In the genomic region with DNA sequence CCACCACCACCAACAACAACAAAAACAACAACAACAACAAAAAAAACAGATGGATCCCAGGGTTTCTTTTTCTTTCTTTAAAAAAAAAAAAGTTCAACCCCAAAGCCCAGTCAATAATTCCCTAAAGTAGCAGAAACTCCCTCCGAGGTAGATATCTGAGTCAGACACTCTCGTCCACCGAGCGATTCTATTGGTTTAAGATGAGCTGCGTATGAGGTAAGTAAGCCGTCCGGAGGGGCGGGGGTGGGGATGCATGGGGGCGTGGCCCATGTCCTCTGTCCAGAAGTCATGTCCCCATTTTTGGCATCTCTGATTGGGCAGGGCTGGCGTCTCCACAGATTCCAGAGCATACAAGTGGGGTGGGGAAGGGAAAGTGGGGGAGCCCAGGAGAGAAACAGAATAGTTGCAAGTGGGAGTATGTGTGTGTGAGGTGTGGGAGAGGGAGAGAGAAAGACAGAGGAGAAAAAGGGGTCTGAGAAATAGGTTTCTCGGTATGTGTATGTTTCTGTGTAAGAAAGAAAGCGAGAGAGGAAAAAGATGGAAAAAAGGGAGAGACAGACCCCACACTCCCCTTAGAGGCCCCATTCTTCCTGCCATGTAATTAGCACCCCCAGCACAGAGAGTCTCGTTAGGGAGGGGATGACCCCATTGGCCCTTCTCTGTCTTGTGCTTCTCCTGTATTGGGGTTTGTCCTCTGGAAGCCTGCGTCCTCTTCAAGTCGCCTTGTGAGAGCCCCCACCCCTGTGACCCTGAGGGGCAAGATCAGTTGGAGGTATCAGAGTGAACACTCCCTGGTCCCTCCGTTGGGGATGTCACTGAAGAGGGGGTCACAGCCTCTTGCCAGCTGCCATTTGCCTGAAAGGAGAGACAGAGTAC, we compare ENCODE assay signal across 8 cellular contexts. TPM values are rescaled to one million over a fixed set of nuclear protein-coding genes. Genes with fewer than 3 reads are reported as not detected.
DNase-seq lines count a peak whose midpoint lies in the region; ATAC-seq and TF ChIP-seq lines count a peak whose summit lies in the region.
"Not testable (repeated sequence)": the region's sequence is repeated elsewhere in the genome, so short reads cannot be mapped to it uniquely, and the experiment has no call there.

No MANE protein-coding gene starts in this region.

- peak overlapping the region; percentile 98 for H3K27ac ChIP-seq in left ventricle myocardium inferior (replicated peaks)

- H3K36me3 ChIP-seq in BJ (ENCODE audit: control insufficient read depth, insufficient read depth, low read length) (peaks cover 16% of the 10 kb centered on the region), left ventricle myocardium inferior (peaks cover 32% of the 10 kb centered on the region)

- peak overlapping the region; percentile 75 for H3K4me3 Mint-ChIP-seq in nephron progenitor cell

- not testable (repeated sequence) for H3K27me3 ChIP-seq in BJ (ENCODE audit: control insufficient read depth, insufficient read depth, low read length); left ventricle myocardium inferior (ENCODE audit: low read depth)

- H3K4me1 Mint-ChIP-seq in nephron progenitor cell = peaks cover 57% of the 10 kb centered on the region

- TF ChIP-seq CTCF in BJ (IDR thresholded peaks at IDR 0.05; ENCODE audit: insufficient read depth, low read depth, low read length); choroid plexus epithelial cell (conservative IDR thresholded peaks at IDR 0.05; ENCODE audit: low read depth, low read length); left ventricle myocardium inferior (IDR thresholded peaks at IDR 0.05; ENCODE audit: borderline replicate concordance); nephron progenitor cell (IDR thresholded peaks at IDR 0.05): not testable (repeated sequence)

- peaks cover 91% of the 10 kb centered on the region for H3K4me1 ChIP-seq in left ventricle myocardium inferior

- intact Hi-C loops in left ventricle myocardium inferior (cut with micrococcal nuclease) = not testable (repeated sequence)

- ATAC-seq in HG03442 (IDR thresholded peaks at IDR 0.05; ENCODE audit: unreplicated experiment) = peak; percentile 30

- DNase-seq in BJ (ENCODE audit: low read depth) (peak; percentile 62), SK-N-DZ (ENCODE audit: low spot score) (peak; percentile 47), activated T-cell treated with anti-CD3 and anti-CD28 coated beads for 48 hours (ENCODE audit: low read depth) (peak; percentile 52), choroid plexus epithelial cell (ENCODE audit: low read depth) (peak; percentile 91), left ventricle myocardium inferior (peak; percentile 90), nephron progenitor cell (peak; percentile 63)
- peak; percentile 36 to 39 for DNase-seq in stimulated activated CD8-positive, alpha-beta memory T cell treated with anti-CD3 and anti-CD28 coated beads, Interleukin-7, amount 100 ng/mL, for 4 hours (ENCODE audit: low read depth in 2 of 2)

- not testable (repeated sequence) for H3K9me3 Mint-ChIP-seq in nephron progenitor cell

- peaks cover 33% of the 10 kb centered on the region for H3K36me3 Mint-ChIP-seq in nephron progenitor cell (ENCODE audit: low read depth)

- not testable (repeated sequence) for H3K9me3 ChIP-seq in left ventricle myocardium inferior (replicated peaks)

- CTCF ChIA-PET in BJ (lab: Yijun Ruan, JAX) = not testable (repeated sequence)

- peak overlapping the region; percentile 95 for H3K27ac Mint-ChIP-seq in nephron progenitor cell

- not testable (repeated sequence) for H3K4me3 ChIP-seq in BJ (ENCODE audit: low read depth, low read length); choroid plexus epithelial cell (ENCODE audit: low read depth, low read length)
- peak overlapping the region; percentile 11 for H3K4me3 ChIP-seq in left ventricle myocardium inferior

- POLR2A ChIA-PET in BJ (lab: Charles Lee) = not testable (repeated sequence)

- H3K27me3 Mint-ChIP-seq in nephron progenitor cell (ENCODE audit: low read depth, poor library complexity) = not testable (repeated sequence)

RNA-seq across cellular contexts. Expression of gene AGER, which starts 1.8 kb away (rescaled TPM):
- polyA plus RNA-seq in BJ (2011; rRNA removed) = 2.4 and 2.6 TPM in 2 replicates
- 0.36 and 1.00 TPM in 2 replicates for polyA minus RNA-seq in BJ (2011; rRNA and poly(A)+ RNA removed)
- 0.28 and 2.2 TPM in 2 replicates for polyA plus RNA-seq in SK-N-DZ (2014; cell fraction: cytosol; rRNA removed)
- polyA plus RNA-seq in SK-N-DZ (2014; cell fraction: nucleus; rRNA removed) = 25.3 and 45.2 TPM in 2 replicates
- total RNA-seq in left ventricle myocardium inferior = 1.8 TPM

RNA-seq across cellular contexts. Expression of gene PBX2, which starts 4.1 kb away (rescaled TPM):
- polyA plus RNA-seq in BJ (2011; rRNA removed) = 59.5 and 73.5 TPM in 2 replicates
- 19.9 and 41.0 TPM in 2 replicates for polyA minus RNA-seq in BJ (2011; rRNA and poly(A)+ RNA removed)
- polyA plus RNA-seq in SK-N-DZ (2014; cell fraction: cytosol; rRNA removed) = 19.1 and 24.9 TPM in 2 replicates
- 48.8 and 75.6 TPM in 2 replicates for polyA plus RNA-seq in SK-N-DZ (2014; cell fraction: nucleus; rRNA removed)
- 36.5 TPM for total RNA-seq in left ventricle myocardium inferior

RNA-seq across cellular contexts. Expression of gene GPSM3, which starts 6.6 kb away (rescaled TPM):
- polyA plus RNA-seq in BJ (2011; rRNA removed) = 9.8 and 13.3 TPM in 2 replicates
- 6.9 and 8.3 TPM in 2 replicates for polyA minus RNA-seq in BJ (2011; rRNA and poly(A)+ RNA removed)
- 1.3 and 2.4 TPM in 2 replicates for polyA plus RNA-seq in SK-N-DZ (2014; cell fraction: cytosol; rRNA removed)
- polyA plus RNA-seq in SK-N-DZ (2014; cell fraction: nucleus; rRNA removed) = 0.44 and 2.2 TPM in 2 replicates
- 5.0 TPM for total RNA-seq in left ventricle myocardium inferior

RNA-seq across cellular contexts. Expression of gene RNF5, which starts 7.7 kb away (rescaled TPM):
- 40.2 and 44.4 TPM in 2 replicates for polyA plus RNA-seq in BJ (2011; rRNA removed)
- 16.2 and 22.9 TPM in 2 replicates for polyA minus RNA-seq in BJ (2011; rRNA and poly(A)+ RNA removed)
- 164 and 224 TPM in 2 replicates for polyA plus RNA-seq in SK-N-DZ (2014; cell fraction: cytosol; rRNA removed)
- 109 and 119 TPM in 2 replicates for polyA plus RNA-seq in SK-N-DZ (2014; cell fraction: nucleus; rRNA removed)
- 76.0 TPM for total RNA-seq in left ventricle myocardium inferior

RNA-seq across cellular contexts. Expression of gene AGPAT1, which starts 10.0 kb away (rescaled TPM):
- polyA plus RNA-seq in BJ (2011; rRNA removed) = 117 and 158 TPM in 2 replicates
- 114 and 212 TPM in 2 replicates for polyA minus RNA-seq in BJ (2011; rRNA and poly(A)+ RNA removed)
- polyA plus RNA-seq in SK-N-DZ (2014; cell fraction: cytosol; rRNA removed) = 60.4 and 67.5 TPM in 2 replicates
- polyA plus RNA-seq in SK-N-DZ (2014; cell fraction: nucleus; rRNA removed) = 33.1 and 36.2 TPM in 2 replicates
- 43.0 TPM for total RNA-seq in left ventricle myocardium inferior

Comparison
In these comparisons a context has a peak if more than half of its experiments do, and no peak if none do; other contexts are left out.
1. DNase-seq: peak in every context shown above with its lines; median percentile 91 in choroid plexus epithelial cell; 90 in left ventricle myocardium inferior; 63 in nephron progenitor cell; 62 in BJ; 52 in activated T-cell treated with anti-CD3 and anti-CD28 coated beads for 48 hours; 47 in SK-N-DZ; 38 in stimulated activated CD8-positive, alpha-beta memory T cell treated with anti-CD3 and anti-CD28 coated beads, Interleukin-7, amount 100 ng/mL, for 4 hours.